1 cellular context compared by ENCODE assay signal in the genomic region with DNA sequence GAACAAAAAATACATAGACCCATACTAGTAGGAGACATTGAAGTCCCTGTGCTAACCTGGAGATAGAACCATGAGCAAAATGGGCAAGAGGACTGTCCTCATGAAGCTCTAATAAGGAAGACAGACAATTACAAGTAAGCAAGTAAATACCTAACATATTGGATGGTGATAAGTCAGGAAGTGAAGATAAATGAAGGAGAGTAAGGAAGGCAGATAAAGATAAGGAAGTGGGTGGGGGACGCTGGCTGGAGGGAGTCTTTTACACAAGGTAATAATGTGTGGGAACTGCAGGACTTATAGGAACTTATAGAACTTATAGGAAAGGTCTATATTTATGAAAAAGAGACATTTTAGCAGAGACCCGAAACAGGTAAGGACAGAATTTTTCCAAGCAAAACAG.
TF ChIP-seq lines count a peak whose summit lies in the region.

No MANE protein-coding gene starts in this region.

TF ChIP-seq in K562, 482 proteins besides CTCF, POLR2A, EP300 and RAD21 (continued from another document):
- TF ChIP-seq, protein P1, sequence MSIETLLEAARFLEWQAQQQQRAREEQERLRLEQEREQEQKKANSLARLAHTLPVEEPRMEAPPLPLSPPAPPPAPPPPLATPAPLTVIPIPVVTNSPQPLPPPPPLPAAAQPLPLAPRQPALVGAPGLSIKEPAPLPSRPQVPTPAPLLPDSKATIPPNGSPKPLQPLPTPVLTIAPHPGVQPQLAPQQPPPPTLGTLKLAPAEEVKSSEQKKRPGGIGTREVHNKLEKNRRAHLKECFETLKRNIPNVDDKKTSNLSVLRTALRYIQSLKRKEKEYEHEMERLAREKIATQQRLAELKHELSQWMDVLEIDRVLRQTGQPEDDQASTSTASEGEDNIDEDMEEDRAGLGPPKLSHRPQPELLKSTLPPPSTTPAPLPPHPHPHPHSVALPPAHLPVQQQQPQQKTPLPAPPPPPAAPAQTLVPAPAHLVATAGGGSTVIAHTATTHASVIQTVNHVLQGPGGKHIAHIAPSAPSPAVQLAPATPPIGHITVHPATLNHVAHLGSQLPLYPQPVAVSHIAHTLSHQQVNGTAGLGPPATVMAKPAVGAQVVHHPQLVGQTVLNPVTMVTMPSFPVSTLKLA (conservative IDR thresholded peaks at IDR 0.05), result 0 out of 4 replicates have a peak, but pooled peaks of 1 of the 2 experiments have one; percentile 26
- TF ChIP-seq, protein P2, sequence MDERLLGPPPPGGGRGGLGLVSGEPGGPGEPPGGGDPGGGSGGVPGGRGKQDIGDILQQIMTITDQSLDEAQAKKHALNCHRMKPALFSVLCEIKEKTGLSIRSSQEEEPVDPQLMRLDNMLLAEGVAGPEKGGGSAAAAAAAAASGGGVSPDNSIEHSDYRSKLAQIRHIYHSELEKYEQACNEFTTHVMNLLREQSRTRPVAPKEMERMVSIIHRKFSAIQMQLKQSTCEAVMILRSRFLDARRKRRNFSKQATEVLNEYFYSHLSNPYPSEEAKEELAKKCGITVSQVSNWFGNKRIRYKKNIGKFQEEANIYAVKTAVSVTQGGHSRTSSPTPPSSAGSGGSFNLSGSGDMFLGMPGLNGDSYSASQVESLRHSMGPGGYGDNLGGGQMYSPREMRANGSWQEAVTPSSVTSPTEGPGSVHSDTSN (CRISPR knock-in tag; IDR thresholded peaks at IDR 0.05; ENCODE audit: low read depth), result no peak
- TF ChIP-seq, protein P2 (tag; conservative IDR thresholded peaks at IDR 0.05; ENCODE audit: low read depth), result peak; percentile 59
- TF ChIP-seq, protein P3, sequence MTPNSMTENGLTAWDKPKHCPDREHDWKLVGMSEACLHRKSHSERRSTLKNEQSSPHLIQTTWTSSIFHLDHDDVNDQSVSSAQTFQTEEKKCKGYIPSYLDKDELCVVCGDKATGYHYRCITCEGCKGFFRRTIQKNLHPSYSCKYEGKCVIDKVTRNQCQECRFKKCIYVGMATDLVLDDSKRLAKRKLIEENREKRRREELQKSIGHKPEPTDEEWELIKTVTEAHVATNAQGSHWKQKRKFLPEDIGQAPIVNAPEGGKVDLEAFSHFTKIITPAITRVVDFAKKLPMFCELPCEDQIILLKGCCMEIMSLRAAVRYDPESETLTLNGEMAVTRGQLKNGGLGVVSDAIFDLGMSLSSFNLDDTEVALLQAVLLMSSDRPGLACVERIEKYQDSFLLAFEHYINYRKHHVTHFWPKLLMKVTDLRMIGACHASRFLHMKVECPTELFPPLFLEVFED (CRISPR knock-in tag; conservative IDR thresholded peaks at IDR 0.05), result 0 out of 2 replicates have a peak, but pooled peaks have one; percentile 13
- peak; percentile 55; the same call in 1 of the 2 replicates for TF ChIP-seq CTBP1 (IDR thresholded peaks at IDR 0.05; ENCODE audit: borderline replicate concordance)
- TF ChIP-seq MTA1 (IDR thresholded peaks at IDR 0.05; ENCODE audit: borderline replicate concordance), result 0 out of 2 replicates have a peak, but pooled peaks have one; percentile 50
- TF ChIP-seq SMARCE1 (IDR thresholded peaks at IDR 0.05), result peak; percentile 58; the same call in 1 of the 2 replicates
- TF ChIP-seq HDAC2 (IDR thresholded peaks at IDR 0.05), result peak; percentile 40; the same call in 1 of the 2 replicates
- 0 out of 2 replicates have a peak, but pooled peaks have one; percentile 25 for TF ChIP-seq L3MBTL2 (IDR thresholded peaks at IDR 0.05)
- TF ChIP-seq ADNP (tag; IDR thresholded peaks at IDR 0.05), result no peak
- peak; percentile 80 for TF ChIP-seq CBFA2T3 (IDR thresholded peaks at IDR 0.05)
- TF ChIP-seq NCOR1 (IDR thresholded peaks at IDR 0.05), result peak; percentile 70
- no peak for TF ChIP-seq KLF13 (tag; IDR thresholded peaks at IDR 0.05; ENCODE audit: borderline replicate concordance, low read depth)
- TF ChIP-seq, protein P4, sequence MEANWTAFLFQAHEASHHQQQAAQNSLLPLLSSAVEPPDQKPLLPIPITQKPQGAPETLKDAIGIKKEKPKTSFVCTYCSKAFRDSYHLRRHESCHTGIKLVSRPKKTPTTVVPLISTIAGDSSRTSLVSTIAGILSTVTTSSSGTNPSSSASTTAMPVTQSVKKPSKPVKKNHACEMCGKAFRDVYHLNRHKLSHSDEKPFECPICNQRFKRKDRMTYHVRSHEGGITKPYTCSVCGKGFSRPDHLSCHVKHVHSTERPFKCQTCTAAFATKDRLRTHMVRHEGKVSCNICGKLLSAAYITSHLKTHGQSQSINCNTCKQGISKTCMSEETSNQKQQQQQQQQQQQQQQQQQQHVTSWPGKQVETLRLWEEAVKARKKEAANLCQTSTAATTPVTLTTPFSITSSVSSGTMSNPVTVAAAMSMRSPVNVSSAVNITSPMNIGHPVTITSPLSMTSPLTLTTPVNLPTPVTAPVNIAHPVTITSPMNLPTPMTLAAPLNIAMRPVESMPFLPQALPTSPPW (CRISPR knock-in tag; IDR thresholded peaks at IDR 0.05), result peak; percentile 31; the same call in 1 of the 2 replicates
- no peak for TF ChIP-seq RBBP5 (IDR thresholded peaks at IDR 0.05; ENCODE audit: borderline replicate concordance, insufficient read depth, low read length, poor library complexity, severe bottlenecking)
- TF ChIP-seq NBN (IDR thresholded peaks at IDR 0.05; ENCODE audit: low read depth), result peak; percentile 38; the same call in 1 of the 2 replicates
- TF ChIP-seq, protein P5, sequence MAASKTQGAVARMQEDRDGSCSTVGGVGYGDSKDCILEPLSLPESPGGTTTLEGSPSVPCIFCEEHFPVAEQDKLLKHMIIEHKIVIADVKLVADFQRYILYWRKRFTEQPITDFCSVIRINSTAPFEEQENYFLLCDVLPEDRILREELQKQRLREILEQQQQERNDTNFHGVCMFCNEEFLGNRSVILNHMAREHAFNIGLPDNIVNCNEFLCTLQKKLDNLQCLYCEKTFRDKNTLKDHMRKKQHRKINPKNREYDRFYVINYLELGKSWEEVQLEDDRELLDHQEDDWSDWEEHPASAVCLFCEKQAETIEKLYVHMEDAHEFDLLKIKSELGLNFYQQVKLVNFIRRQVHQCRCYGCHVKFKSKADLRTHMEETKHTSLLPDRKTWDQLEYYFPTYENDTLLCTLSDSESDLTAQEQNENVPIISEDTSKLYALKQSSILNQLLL (CRISPR knock-in tag; IDR thresholded peaks at IDR 0.05; ENCODE audit: borderline replicate concordance), result no peak
- TF ChIP-seq RBM15 (IDR thresholded peaks at IDR 0.05; ENCODE audit: insufficient read depth, low read length), result no peak
- peak; percentile 83 for TF ChIP-seq MEIS2 (IDR thresholded peaks at IDR 0.05; ENCODE audit: partially characterized antibody)
- peak; percentile 46 for TF ChIP-seq POLR2H (tag; IDR thresholded peaks at IDR 0.05; ENCODE audit: low read depth)
- no peak for TF ChIP-seq CREB1 (IDR thresholded peaks at IDR 0.05)
- TF ChIP-seq CREB1 (CRISPR knock-in tag; IDR thresholded peaks at IDR 0.05), result no peak
- TF ChIP-seq SMARCA4 (IDR thresholded peaks at IDR 0.05), result peak; percentile 91
- TF ChIP-seq TEAD4 (IDR thresholded peaks at IDR 0.05; ENCODE audit: low read length), result peak; percentile 69
- no peak for TF ChIP-seq TEAD4 (CRISPR knock-in tag; IDR thresholded peaks at IDR 0.05; ENCODE audit: borderline replicate concordance)
- TF ChIP-seq, protein P6, sequence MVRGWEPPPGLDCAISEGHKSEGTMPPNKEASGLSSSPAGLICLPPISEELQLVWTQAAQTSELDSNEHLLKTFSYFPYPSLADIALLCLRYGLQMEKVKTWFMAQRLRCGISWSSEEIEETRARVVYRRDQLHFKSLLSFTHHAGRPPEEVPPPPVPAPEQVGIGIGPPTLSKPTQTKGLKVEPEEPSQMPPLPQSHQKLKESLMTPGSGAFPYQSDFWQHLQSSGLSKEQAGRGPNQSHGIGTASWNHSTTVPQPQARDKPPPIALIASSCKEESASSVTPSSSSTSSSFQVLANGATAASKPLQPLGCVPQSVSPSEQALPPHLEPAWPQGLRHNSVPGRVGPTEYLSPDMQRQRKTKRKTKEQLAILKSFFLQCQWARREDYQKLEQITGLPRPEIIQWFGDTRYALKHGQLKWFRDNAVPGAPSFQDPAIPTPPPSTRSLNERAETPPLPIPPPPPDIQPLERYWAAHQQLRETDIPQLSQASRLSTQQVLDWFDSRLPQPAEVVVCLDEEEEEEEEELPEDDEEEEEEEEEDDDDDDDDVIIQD (CRISPR knock-in tag; IDR thresholded peaks at IDR 0.05), result no peak
- no peak for TF ChIP-seq FOXA1 (IDR thresholded peaks at IDR 0.05; ENCODE audit: borderline replicate concordance)
- peak in 1 of 2 experiments; percentile 26; a peak in 1 of 4 replicates for TF ChIP-seq RCOR1 (IDR thresholded peaks at IDR 0.05; ENCODE audit: borderline replicate concordance in 1 of 2, low read depth in 2 of 2, low read length in 2 of 2)
- peak; percentile 90 for TF ChIP-seq ARID1B (IDR thresholded peaks at IDR 0.05)
- TF ChIP-seq FOXM1 (IDR thresholded peaks at IDR 0.05; ENCODE audit: low read depth), result peak; percentile 26; the same call in 1 of the 2 replicates
- TF ChIP-seq FOXM1 (CRISPR knock-in tag; IDR thresholded peaks at IDR 0.05; ENCODE audit: low read depth), result no peak
- peak; percentile 40 to 79; a peak in 3 of 4 replicates for TF ChIP-seq TRIM24 (IDR thresholded peaks at IDR 0.05)
- TF ChIP-seq LCOR (CRISPR knock-in tag; IDR thresholded peaks at IDR 0.05), result no peak
- TF ChIP-seq TEAD1 (CRISPR knock-in tag; IDR thresholded peaks at IDR 0.05), result no peak
- no peak for TF ChIP-seq CEBPG (CRISPR knock-in tag; IDR thresholded peaks at IDR 0.05)
- TF ChIP-seq CEBPG (tag; conservative IDR thresholded peaks at IDR 0.05 in 1 of 2, IDR thresholded peaks at IDR 0.05 in 1 of 2), result no peak
- peak; percentile 72 for TF ChIP-seq TAL1 (IDR thresholded peaks at IDR 0.05)
- TF ChIP-seq, protein P7, sequence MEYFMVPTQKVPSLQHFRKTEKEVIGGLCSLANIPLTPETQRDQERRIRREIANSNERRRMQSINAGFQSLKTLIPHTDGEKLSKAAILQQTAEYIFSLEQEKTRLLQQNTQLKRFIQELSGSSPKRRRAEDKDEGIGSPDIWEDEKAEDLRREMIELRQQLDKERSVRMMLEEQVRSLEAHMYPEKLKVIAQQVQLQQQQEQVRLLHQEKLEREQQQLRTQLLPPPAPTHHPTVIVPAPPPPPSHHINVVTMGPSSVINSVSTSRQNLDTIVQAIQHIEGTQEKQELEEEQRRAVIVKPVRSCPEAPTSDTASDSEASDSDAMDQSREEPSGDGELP (CRISPR knock-in tag; IDR thresholded peaks at IDR 0.05; ENCODE audit: borderline replicate concordance), result no peak
- no peak for TF ChIP-seq RBM14 (IDR thresholded peaks at IDR 0.05; ENCODE audit: borderline replicate concordance, insufficient read depth, low read depth, low read length)
- TF ChIP-seq, protein P8, sequence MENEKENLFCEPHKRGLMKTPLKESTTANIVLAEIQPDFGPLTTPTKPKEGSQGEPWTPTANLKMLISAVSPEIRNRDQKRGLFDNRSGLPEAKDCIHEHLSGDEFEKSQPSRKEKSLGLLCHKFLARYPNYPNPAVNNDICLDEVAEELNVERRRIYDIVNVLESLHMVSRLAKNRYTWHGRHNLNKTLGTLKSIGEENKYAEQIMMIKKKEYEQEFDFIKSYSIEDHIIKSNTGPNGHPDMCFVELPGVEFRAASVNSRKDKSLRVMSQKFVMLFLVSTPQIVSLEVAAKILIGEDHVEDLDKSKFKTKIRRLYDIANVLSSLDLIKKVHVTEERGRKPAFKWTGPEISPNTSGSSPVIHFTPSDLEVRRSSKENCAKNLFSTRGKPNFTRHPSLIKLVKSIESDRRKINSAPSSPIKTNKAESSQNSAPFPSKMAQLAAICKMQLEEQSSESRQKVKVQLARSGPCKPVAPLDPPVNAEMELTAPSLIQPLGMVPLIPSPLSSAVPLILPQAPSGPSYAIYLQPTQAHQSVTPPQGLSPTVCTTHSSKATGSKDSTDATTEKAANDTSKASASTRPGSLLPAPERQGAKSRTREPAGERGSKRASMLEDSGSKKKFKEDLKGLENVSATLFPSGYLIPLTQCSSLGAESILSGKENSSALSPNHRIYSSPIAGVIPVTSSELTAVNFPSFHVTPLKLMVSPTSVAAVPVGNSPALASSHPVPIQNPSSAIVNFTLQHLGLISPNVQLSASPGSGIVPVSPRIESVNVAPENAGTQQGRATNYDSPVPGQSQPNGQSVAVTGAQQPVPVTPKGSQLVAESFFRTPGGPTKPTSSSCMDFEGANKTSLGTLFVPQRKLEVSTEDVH (IDR thresholded peaks at IDR 0.05; ENCODE audit: low read depth, partially characterized antibody), result peak; percentile 24
- TF ChIP-seq FUS (optimal IDR thresholded peaks at IDR 0.05; ENCODE audit: low read depth, low read length), result no peak
- peak in 1 of 2 experiments; percentile 87; a peak in 2 of 4 replicates for TF ChIP-seq MAZ (CRISPR knock-in tag; conservative IDR thresholded peaks at IDR 0.05 in 1 of 2, IDR thresholded peaks at IDR 0.05 in 1 of 2)
- no peak for TF ChIP-seq ZNF780A (CRISPR knock-in tag; IDR thresholded peaks at IDR 0.05)
- no peak for TF ChIP-seq NCOA1 (IDR thresholded peaks at IDR 0.05; ENCODE audit: low read depth)
- TF ChIP-seq CCAR2 (IDR thresholded peaks at IDR 0.05; ENCODE audit: low read depth, low read length), result no peak
- no peak for TF ChIP-seq ZNF668 (CRISPR knock-in tag; IDR thresholded peaks at IDR 0.05)
- TF ChIP-seq SOX6 (IDR thresholded peaks at IDR 0.05), result peak; percentile 77
- no peak for TF ChIP-seq ZNF121 (CRISPR knock-in tag; conservative IDR thresholded peaks at IDR 0.05)
- TF ChIP-seq LEF1 (IDR thresholded peaks at IDR 0.05), result peak; percentile 64
